Comparison of ENCODE assay signal across 6 cellular contexts in the genomic region with DNA sequence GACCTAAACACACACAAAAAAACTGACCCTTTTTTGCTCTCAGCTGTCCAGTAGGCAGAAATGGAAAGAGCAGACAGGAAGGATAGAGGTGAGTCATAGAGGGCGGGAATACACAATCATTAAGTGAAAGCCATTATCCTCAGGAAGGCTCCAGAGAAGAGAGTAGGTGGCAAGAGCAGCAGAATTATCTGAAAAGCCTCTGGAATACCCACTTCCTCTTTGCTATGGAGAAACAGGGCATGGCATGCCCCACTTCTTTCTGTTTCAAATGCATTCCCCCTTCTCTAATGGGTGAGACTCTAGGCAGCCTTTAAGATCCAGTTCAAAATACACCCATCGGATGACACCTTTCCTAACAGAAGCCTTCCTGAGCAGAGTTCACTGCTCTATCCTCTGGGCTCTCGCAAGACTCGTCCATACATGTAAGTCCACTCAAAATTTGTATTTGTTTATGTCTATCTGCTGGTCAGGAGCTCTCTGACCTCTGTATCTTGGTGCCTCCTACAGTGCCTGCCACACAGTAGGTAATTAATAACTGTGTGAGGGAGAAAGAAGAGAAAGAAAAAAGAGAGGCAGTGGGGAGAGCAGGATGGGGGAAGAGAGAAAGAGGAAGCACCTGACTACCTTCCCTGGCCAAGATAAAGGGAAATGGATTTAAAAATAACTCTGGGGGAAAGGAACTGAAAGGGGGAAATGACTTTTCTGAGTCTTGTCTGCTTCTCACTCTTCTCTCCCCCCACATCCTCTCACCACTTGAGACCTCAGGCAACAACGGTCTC. TPM values are rescaled to one million over a fixed set of nuclear protein-coding genes. Genes with fewer than 3 reads are reported as not detected.
DNase-seq lines count a peak whose midpoint lies in the region; ATAC-seq and TF ChIP-seq lines count a peak whose summit lies in the region.

No MANE protein-coding gene starts in this region.

- H3K27ac Mint-ChIP-seq in activated CD8-positive, alpha-beta T cell treated with anti-CD3 and anti-CD28 coated beads for 36 hours, result peak overlapping the region; percentile 91

- H3K4me3 Mint-ChIP-seq in activated CD8-positive, alpha-beta T cell treated with anti-CD3 and anti-CD28 coated beads for 36 hours, result peak overlapping the region; percentile 63

- H3K27me3 ChIP-seq in WERI-Rb-1 (ENCODE audit: insufficient read depth, low read depth, severe bottlenecking), result no peaks in the 10 kb centered on the region

- H3K4me1 Mint-ChIP-seq in activated CD8-positive, alpha-beta T cell treated with anti-CD3 and anti-CD28 coated beads for 36 hours (ENCODE audit: low read depth), result peaks cover 42% of the 10 kb centered on the region

- TF ChIP-seq CTCF in activated CD8-positive, alpha-beta T cell treated with anti-CD3 and anti-CD28 coated beads for 36 hours (IDR thresholded peaks at IDR 0.05), result no peak
- no peak for TF ChIP-seq CTCF in WERI-Rb-1 (IDR thresholded peaks at IDR 0.05; ENCODE audit: low read depth, low read length)

- H3K36me3 Mint-ChIP-seq in activated CD8-positive, alpha-beta T cell treated with anti-CD3 and anti-CD28 coated beads for 36 hours (ENCODE audit: low read depth), result no peaks in the 10 kb centered on the region

- DNase-seq in NCI-H2196 (lab: John Stamatoyannopoulos, UW; ENCODE audit: unreplicated experiment) (peak; percentile 29), NCI-H2196 treated with DMSO at 0.1 percent for 48 hours (lab: John Stamatoyannopoulos, UW; ENCODE audit: unreplicated experiment) (no peak), myocyte (ENCODE audit: low read depth) (peak; percentile 46), WERI-Rb-1 (no peak)
- peak; percentile 26 for DNase-seq in activated CD8-positive, alpha-beta T cell treated with anti-CD3 and anti-CD28 coated beads for 36 hours

- no peaks in the 10 kb centered on the region for H3K36me3 ChIP-seq in WERI-Rb-1

- no peak overlapping the region for H3K27ac ChIP-seq in WERI-Rb-1

- H3K4me3 ChIP-seq in WERI-Rb-1 (ENCODE audit: low read depth, low read length), result no peak overlapping the region

- no peaks in the 10 kb centered on the region for H3K9me3 ChIP-seq in WERI-Rb-1 (ENCODE audit: severe bottlenecking)

- H3K9me3 Mint-ChIP-seq in activated CD8-positive, alpha-beta T cell treated with anti-CD3 and anti-CD28 coated beads for 36 hours, result no peaks in the 10 kb centered on the region

- intact Hi-C loops in activated CD8-positive, alpha-beta T cell treated with anti-CD3 and anti-CD28 coated beads for 36 hours (cut with micrococcal nuclease), result no loop called here

- ATAC-seq in HG03354 (IDR thresholded peaks at IDR 0.05; ENCODE audit: poor library complexity, severe bottlenecking, unreplicated experiment), result peak; percentile 81
- ATAC-seq in activated CD8-positive, alpha-beta T cell treated with anti-CD3 and anti-CD28 coated beads for 36 hours, result peak; percentile 72

- H3K27me3 Mint-ChIP-seq in activated CD8-positive, alpha-beta T cell treated with anti-CD3 and anti-CD28 coated beads for 36 hours, result no peaks in the 10 kb centered on the region

- POLR2A ChIA-PET in activated CD8-positive, alpha-beta T cell treated with anti-CD3 and anti-CD28 coated beads for 36 hours (lab: Charles Lee), result interaction anchor here (1.1 to 3.0 kb wide), 6 partner anchors 13 to 84 kb away, joined by 3 to 23 read pairs (median 10); a partner anchor contains a TSS

- CTCF ChIA-PET in activated CD8-positive, alpha-beta T cell treated with anti-CD3 and anti-CD28 coated beads for 36 hours (lab: Charles Lee), result interaction anchor here (0.6 kb wide), 1 partner anchor 12 kb away, joined by 3 read pairs; no protein-coding TSS in a partner anchor

RNA-seq across cellular contexts. Expression of a gene that starts 8.5 kb away (rescaled TPM):
- under 1 TPM; 0.54 to 0.59 TPM for total RNA-seq in activated CD8-positive, alpha-beta T cell treated with anti-CD3 and anti-CD28 coated beads for 36 hours
- 0.05 and 0.16 TPM in 2 replicates for total RNA-seq in myocyte
- polyA plus RNA-seq in myocyte (2012), result 0.01 TPM

RNA-seq across cellular contexts. Expression of a gene that starts 14.1 kb away (rescaled TPM):
- 10 to 100 TPM; 22.8 to 25.3 TPM for total RNA-seq in activated CD8-positive, alpha-beta T cell treated with anti-CD3 and anti-CD28 coated beads for 36 hours
- 17.1 and 21.8 TPM in 2 replicates for total RNA-seq in myocyte
- polyA plus RNA-seq in myocyte (2012), result 15.5 TPM

RNA-seq across cellular contexts. Expression of a gene that starts 27.2 kb away (rescaled TPM):
- total RNA-seq in activated CD8-positive, alpha-beta T cell treated with anti-CD3 and anti-CD28 coated beads for 36 hours, result 10 to 100 TPM; 39.5 to 40.7 TPM
- 33.2 and 36.2 TPM in 2 replicates for total RNA-seq in myocyte
- 26.3 TPM for polyA plus RNA-seq in myocyte (2012)

RNA-seq across cellular contexts. Expression of a gene that starts 27.6 kb away (rescaled TPM):
- total RNA-seq in activated CD8-positive, alpha-beta T cell treated with anti-CD3 and anti-CD28 coated beads for 36 hours, result 100 to 1,000 TPM; 196 to 211 TPM
- total RNA-seq in myocyte, result 125 and 145 TPM in 2 replicates
- polyA plus RNA-seq in myocyte (2012), result 173 TPM

RNA-seq across cellular contexts. Expression of a gene that starts 33.8 kb away (rescaled TPM):
- total RNA-seq in activated CD8-positive, alpha-beta T cell treated with anti-CD3 and anti-CD28 coated beads for 36 hours, result 10 to 100 TPM; 21.0 to 27.3 TPM
- 21.1 and 22.2 TPM in 2 replicates for total RNA-seq in myocyte
- 32.1 TPM for polyA plus RNA-seq in myocyte (2012)

Comparison
In these comparisons a context has a peak if more than half of its experiments do, and no peak if none do; other contexts are left out.
1. DNase-seq: peak in NCI-H2196 (single experiment), activated CD8-positive, alpha-beta T cell treated with anti-CD3 and anti-CD28 coated beads for 36 hours (single experiment) and myocyte (single experiment); none in NCI-H2196 treated with DMSO at 0.1 percent for 48 hours (single experiment) and WERI-Rb-1 (single experiment).